ENCODE assay signal across 16 cellular contexts in the genomic region with DNA sequence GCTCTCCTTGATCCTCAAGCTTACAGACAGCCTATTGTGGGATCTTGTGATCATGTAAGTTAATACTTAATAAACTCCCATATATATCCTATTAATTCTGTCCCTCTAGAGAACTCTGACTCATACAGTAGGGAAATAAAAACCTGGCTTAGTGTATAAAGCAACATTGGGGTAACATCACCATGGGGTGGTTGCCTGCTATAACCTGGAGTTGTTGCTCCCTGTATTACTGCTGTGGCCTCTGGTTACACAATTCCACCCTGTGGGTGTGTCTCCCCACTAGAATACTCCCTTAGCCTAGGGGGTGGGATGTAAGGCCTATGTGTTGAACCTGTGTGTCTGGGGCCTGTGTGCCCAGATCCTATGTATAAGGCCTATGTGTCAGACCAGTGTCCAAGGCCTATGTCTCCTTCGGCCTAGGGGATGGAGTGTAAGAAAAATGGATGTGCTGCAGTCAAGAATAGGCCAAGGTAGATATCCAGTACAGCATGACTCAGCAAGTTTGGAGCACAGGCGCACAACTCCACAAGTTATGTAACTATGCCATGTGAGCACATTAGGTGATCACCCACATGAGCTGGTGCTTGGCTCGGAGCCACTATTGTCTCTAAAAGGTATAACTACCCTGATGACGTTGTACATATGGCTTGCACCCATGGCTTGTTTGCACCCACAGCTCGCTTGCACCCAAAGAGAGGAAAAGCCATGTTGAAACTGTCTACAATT.
DNase-seq lines count a peak whose midpoint lies in the region; ATAC-seq, FAIRE-seq and TF ChIP-seq lines count a peak whose summit lies in the region.
"Had no signal": no experiment of that assay in that cellular context is flagged by ENCODE, and none has a peak within 500 bp of the region (broad histone marks: within the 10 kb centered on the region; RNA-seq: fewer than 3 reads in every experiment).

No MANE protein-coding gene starts in this region.

- DNase-seq in Caki2 (ENCODE audit: low read depth) (peak; percentile 23), HT1080 (ENCODE audit: low read depth) (peak; percentile 30), RKO (ENCODE audit: low spot score) (peak; percentile 36), keratinocyte (ENCODE audit: low read depth, low spot score) (peak; percentile 23), NOMO-1 (lab: John Stamatoyannopoulos, UW; ENCODE audit: unreplicated experiment in 2 of 2) (no peak), thyroid gland (no peak)
- DNase-seq: activated CD8-positive, alpha-beta memory T cell treated with anti-CD3 and anti-CD28 coated beads, Interleukin-2, amount 10 ng/mL, durations not matched to agents 7 days and 5 days; C1 segment of cervical spinal cord; MM.1S; NCI-H446 treated with DMSO at 0.1 percent for 48 hours; Peyer's patch; psoas muscle; SW 1271 had no signal

- no peak overlapping the region for H3K4me2 ChIP-seq in keratinocyte (ENCODE audit: control insufficient read depth, extremely low read depth, insufficient read depth, low read depth, low read length)

- H3K9me3 ChIP-seq in keratinocyte (ENCODE audit: control insufficient read depth, low read depth, low read length) (no peaks in the 10 kb centered on the region), thyroid gland (no peaks in the 10 kb centered on the region)
- H3K9me3 ChIP-seq: Peyer's patch, psoas muscle had no signal

- in situ Hi-C loops in Caki2 (cut with HindIII; ENCODE audit: low pct_unique_long_range_greater_than_20kb, low sequenced_read_pairs): no loop called here

- dilution Hi-C loops in keratinocyte (cut with MboI; ENCODE audit: extremely low pct_ligation_motif_present, low sequenced_read_pairs): no loop called here

- no peaks in the 10 kb centered on the region for H3K79me2 ChIP-seq in keratinocyte (ENCODE audit: control insufficient read depth, insufficient read depth, low read length)

- ATAC-seq in activated CD4-positive, CD25-positive, alpha-beta regulatory T cell treated with anti-CD3 and anti-CD28 coated beads, Interleukin-2, amount 50 U/mL, for 24 hours: no peak
- ATAC-seq: activated CD8-positive, alpha-beta memory T cell treated with anti-CD3 and anti-CD28 coated beads, Interleukin-2, amount 10 ng/mL, durations not matched to agents 7 days and 5 days; naive thymus-derived CD8-positive, alpha-beta T cell; psoas muscle had no signal

- TF ChIP-seq CTCF in keratinocyte (optimal IDR thresholded peaks at IDR 0.05 in 1 of 3, IDR thresholded peaks at IDR 0.05 in 1 of 3, conservative IDR thresholded peaks at IDR 0.05 in 1 of 3; ENCODE audit: extremely low read depth in 1 of 3, insufficient read depth in 2 of 3, low read length in 3 of 3): no peak
- TF ChIP-seq CTCF in thyroid gland (IDR thresholded peaks at IDR 0.05): no peak

- 88 to 97% methylated on average over 4 to 5 of the region's 5 CpGs for WGBS in thyroid gland, 2 donors

- no peak overlapping the region for H3K9ac ChIP-seq in keratinocyte (ENCODE audit: control insufficient read depth, extremely low read depth, insufficient read depth, low read length)

- intact Hi-C loops in thyroid gland (cut with DNase I): no loop called here

- H3K36me3 ChIP-seq in keratinocyte (ENCODE audit: control insufficient read depth in 2 of 2, extremely low read depth in 1 of 2, insufficient read depth in 2 of 2, low read length in 2 of 2) (no peaks in the 10 kb centered on the region), thyroid gland (no peaks in the 10 kb centered on the region)
- H3K36me3 ChIP-seq: Peyer's patch had no signal

- no peak for TF ChIP-seq POLR2A in thyroid gland (IDR thresholded peaks at IDR 0.05)

- H3K27me3 ChIP-seq in keratinocyte (ENCODE audit: control insufficient read depth, extremely low read depth, insufficient read depth, low read length): no peaks in the 10 kb centered on the region
- no peaks in the 10 kb centered on the region for H3K27me3 ChIP-seq in thyroid gland
- H3K27me3 ChIP-seq: Peyer's patch had no signal

- no peak overlapping the region for H2AFZ ChIP-seq in keratinocyte (ENCODE audit: control insufficient read depth, low read length)

- H4K20me1 ChIP-seq in keratinocyte (ENCODE audit: control insufficient read depth, extremely low read depth, insufficient read depth, low read length): no peaks in the 10 kb centered on the region

- H3K9me1 ChIP-seq in keratinocyte (ENCODE audit: control insufficient read depth, extremely low read depth, insufficient read depth, low read length): no peaks in the 10 kb centered on the region

- peak overlapping the region; percentile 25 for H3K27ac ChIP-seq in keratinocyte (ENCODE audit: control insufficient read depth, insufficient read depth, low read length)
- H3K27ac ChIP-seq in thyroid gland: no peak overlapping the region
- H3K27ac ChIP-seq: Peyer's patch, psoas muscle had no signal

- H3K4me1 ChIP-seq in keratinocyte (ENCODE audit: control insufficient read depth, extremely low read depth, insufficient read depth, low read length) (peaks cover 11% of the 10 kb centered on the region), thyroid gland (peaks cover 0 to 13% of the 10 kb centered on the region in 2 donors)
- H3K4me1 ChIP-seq: Peyer's patch had no signal

- FAIRE-seq in keratinocyte (lab: Jason Lieb, UNC): peak; percentile 83
- FAIRE-seq: G401.6 had no signal

- H3K4me3 ChIP-seq in keratinocyte (ENCODE audit: control insufficient read depth in 2 of 3, extremely low read depth in 1 of 3, insufficient read depth in 2 of 3, low read depth in 1 of 3, low read length in 3 of 3) (no peak overlapping the region), thyroid gland (replicated peaks in 1 of 3) (no peak overlapping the region)
- H3K4me3 ChIP-seq: Peyer's patch, psoas muscle had no signal

Comparison
In these comparisons a context has a peak if more than half of its experiments do, and no peak if none do; other contexts are left out.
1. DNase-seq: peak in Caki2 (single experiment), HT1080 (single experiment), RKO (single experiment) and keratinocyte (single experiment); none in NOMO-1 (0 of 2) and thyroid gland (0 of 2).